ENCODE assay signal across 9 cellular contexts in the genomic region with DNA sequence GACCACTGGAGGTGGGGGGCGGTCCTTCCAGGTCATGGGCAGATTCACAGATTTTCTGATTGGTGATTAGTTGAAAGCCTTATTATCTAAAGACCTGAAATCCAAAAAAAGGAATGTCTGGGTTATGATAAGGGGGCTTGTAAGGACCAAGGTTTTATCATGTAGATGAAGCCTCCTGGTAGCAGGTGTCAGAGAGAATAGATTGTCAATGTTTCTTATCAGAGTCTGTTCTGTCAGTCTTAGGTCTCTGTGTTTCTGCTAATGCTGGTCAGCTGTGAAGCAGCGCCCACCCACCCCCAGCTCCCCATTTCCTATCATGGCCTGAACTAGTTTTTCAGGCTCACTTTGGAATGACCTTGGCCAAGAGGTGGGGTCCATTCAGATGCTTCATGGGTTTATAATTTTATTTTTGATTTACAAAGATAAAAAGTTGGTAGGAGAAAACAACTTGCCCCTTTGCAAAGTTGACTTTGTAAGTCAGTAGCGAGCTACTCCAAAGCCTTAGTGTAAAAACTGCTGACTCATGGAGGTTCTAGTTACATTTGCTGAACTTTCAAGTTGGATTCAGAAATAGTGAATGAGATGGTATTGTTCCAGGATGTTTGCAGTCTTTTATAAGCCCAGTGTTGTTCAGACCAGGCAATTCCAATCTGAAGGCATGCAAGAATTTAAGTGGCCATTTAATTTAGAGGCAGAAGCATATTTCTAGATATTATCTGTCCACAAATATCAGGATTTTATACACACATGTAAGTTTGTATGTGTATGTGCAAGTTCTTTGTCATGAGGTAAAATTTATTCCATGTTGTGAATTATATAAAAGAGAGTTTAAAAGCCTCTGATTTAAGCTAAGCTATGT. TPM values are rescaled to one million over a fixed set of nuclear protein-coding genes. Genes with fewer than 3 reads are reported as not detected.
DNase-seq lines count a peak whose midpoint lies in the region; ATAC-seq and TF ChIP-seq lines count a peak whose summit lies in the region.
"Had no signal": no experiment of that assay in that cellular context is flagged by ENCODE, and none has a peak within 500 bp of the region (broad histone marks: within the 10 kb centered on the region; RNA-seq: fewer than 3 reads in every experiment).

No MANE protein-coding gene starts in this region.

- peak overlapping the region; percentile 58 for H3K27ac Mint-ChIP-seq in activated CD4-positive, alpha-beta memory T cell treated with anti-CD3 and anti-CD28 coated beads for 36 hours
- H3K27ac Mint-ChIP-seq in activated CD4-positive, alpha-beta memory T cell treated with anti-CD3 and anti-CD28 coated beads, Interleukin-2, amount 10 ng/mL, durations not matched to agents 7 days and 5 days, result no peak overlapping the region
- H3K27ac Mint-ChIP-seq in WTC11, result peak overlapping the region; percentile 57

- peaks cover 30% of the 10 kb centered on the region for H4K20me1 ChIP-seq in hepatocyte (ENCODE audit: insufficient read depth, poor library complexity, severe bottlenecking)

- peaks cover 78% of the 10 kb centered on the region for H3K4me1 Mint-ChIP-seq in activated CD4-positive, alpha-beta memory T cell treated with anti-CD3 and anti-CD28 coated beads for 36 hours (ENCODE audit: low read depth)
- peaks cover 68% of the 10 kb centered on the region for H3K4me1 Mint-ChIP-seq in activated CD4-positive, alpha-beta memory T cell treated with anti-CD3 and anti-CD28 coated beads, Interleukin-2, amount 10 ng/mL, durations not matched to agents 7 days and 5 days
- H3K4me1 Mint-ChIP-seq in WTC11, result peaks cover 28% of the 10 kb centered on the region

- ATAC-seq in WTC11, result peak; percentile 36; the same call in 1 of the 2 replicates
- no peak for ATAC-seq in activated CD4-positive, CD25-positive, alpha-beta regulatory T cell treated with anti-CD3 and anti-CD28 coated beads, Interleukin-2, amount 50 U/mL, for 24 hours

- no peak for DNase-seq in activated CD4-positive, alpha-beta memory T cell treated with anti-CD3 and anti-CD28 coated beads for 36 hours
- no peak for DNase-seq in activated CD4-positive, alpha-beta memory T cell treated with anti-CD3 and anti-CD28 coated beads, Interleukin-2, amount 10 ng/mL, durations not matched to agents 7 days and 5 days
- DNase-seq in WTC11 (ENCODE audit: low spot score) (no peak), hepatocyte (ENCODE audit: low spot score) (peak; percentile 52), stromal cell of bone marrow (ENCODE audit: low read depth) (peak; percentile 57), NCI-H146 treated with DMSO at 0.1 percent for 48 hours (lab: John Stamatoyannopoulos, UW; ENCODE audit: unreplicated experiment) (no peak), H7 (no peak)
- DNase-seq: kidney had no signal

- 75% methylated on average over 3 of the region's 3 CpGs for WGBS in hepatocyte (ENCODE audit: low lambda C conversion rate, missing lambda C conversion rate)

- no peaks in the 10 kb centered on the region for H3K9me3 ChIP-seq in hepatocyte (ENCODE audit: low read depth)

- CTCF ChIA-PET in activated CD4-positive, alpha-beta memory T cell treated with anti-CD3 and anti-CD28 coated beads for 36 hours (lab: Charles Lee), result interaction anchor here (0.6 to 13.2 kb wide), 8 partner anchors 15 to 1922 kb away, joined by 3 to 399 read pairs (median 4); a partner anchor contains a TSS
- CTCF ChIA-PET in activated CD4-positive, alpha-beta memory T cell treated with anti-CD3 and anti-CD28 coated beads, Interleukin-2, amount 10 ng/mL, durations not matched to agents 7 days and 5 days (lab: Charles Lee), result interaction anchor here (1.4 to 8.3 kb wide), 2 partner anchors 21 to 52 kb away, joined by 7 to 198 read pairs; a partner anchor contains a TSS
- CTCF ChIA-PET in WTC11 (lab: Charles Lee), result interaction anchor here (9.1 kb wide), 1 partner anchor 52 kb away, joined by 100 read pairs; no protein-coding TSS in a partner anchor

- H3K9me2 ChIP-seq in hepatocyte (replicated peaks; ENCODE audit: insufficient read depth), result no peaks in the 10 kb centered on the region

- H3K27me3 Mint-ChIP-seq in activated CD4-positive, alpha-beta memory T cell treated with anti-CD3 and anti-CD28 coated beads for 36 hours, result no peaks in the 10 kb centered on the region
- H3K27me3 Mint-ChIP-seq in activated CD4-positive, alpha-beta memory T cell treated with anti-CD3 and anti-CD28 coated beads, Interleukin-2, amount 10 ng/mL, durations not matched to agents 7 days and 5 days, result no peaks in the 10 kb centered on the region
- H3K27me3 Mint-ChIP-seq in WTC11 (ENCODE audit: low read depth), result no peaks in the 10 kb centered on the region

- H3K4me2 ChIP-seq in hepatocyte, result no peak overlapping the region

- peaks cover 2% of the 10 kb centered on the region for H3K36me3 Mint-ChIP-seq in activated CD4-positive, alpha-beta memory T cell treated with anti-CD3 and anti-CD28 coated beads for 36 hours
- H3K36me3 Mint-ChIP-seq in activated CD4-positive, alpha-beta memory T cell treated with anti-CD3 and anti-CD28 coated beads, Interleukin-2, amount 10 ng/mL, durations not matched to agents 7 days and 5 days (ENCODE audit: low read depth), result peaks cover 19% of the 10 kb centered on the region
- H3K36me3 Mint-ChIP-seq in WTC11, result no peaks in the 10 kb centered on the region

- H3K9me3 Mint-ChIP-seq in activated CD4-positive, alpha-beta memory T cell treated with anti-CD3 and anti-CD28 coated beads for 36 hours, result no peaks in the 10 kb centered on the region
- no peaks in the 10 kb centered on the region for H3K9me3 Mint-ChIP-seq in activated CD4-positive, alpha-beta memory T cell treated with anti-CD3 and anti-CD28 coated beads, Interleukin-2, amount 10 ng/mL, durations not matched to agents 7 days and 5 days
- H3K9me3 Mint-ChIP-seq in WTC11, result no peaks in the 10 kb centered on the region

- no peak for TF ChIP-seq CTCF in WTC11 (IDR thresholded peaks at IDR 0.05)
- TF ChIP-seq CTCF in hepatocyte (IDR thresholded peaks at IDR 0.05; ENCODE audit: poor library complexity), result no peak

- H3K27me3 ChIP-seq in hepatocyte (no peaks in the 10 kb centered on the region), H7 (ENCODE audit: control insufficient read depth, insufficient read depth, low read length) (no peaks in the 10 kb centered on the region)

- POLR2A ChIA-PET in activated CD4-positive, alpha-beta memory T cell treated with anti-CD3 and anti-CD28 coated beads for 36 hours (lab: Charles Lee), result interaction anchor here (4.4 kb wide), 1 partner anchor 21 kb away, joined by 18 read pairs; a partner anchor contains a TSS
- POLR2A ChIA-PET in activated CD4-positive, alpha-beta memory T cell treated with anti-CD3 and anti-CD28 coated beads, Interleukin-2, amount 10 ng/mL, durations not matched to agents 7 days and 5 days (lab: Charles Lee), result interaction anchor here (1.0 to 6.4 kb wide), 3 partner anchors 16 to 21 kb away, joined by 3 to 58 read pairs (median 4); a partner anchor contains a TSS
- POLR2A ChIA-PET in WTC11 (lab: Charles Lee), result no interaction called here

- H3K36me3 ChIP-seq in hepatocyte (replicated peaks; ENCODE audit: insufficient read depth, low read depth) (no peaks in the 10 kb centered on the region), H7 (replicated peaks; ENCODE audit: control insufficient read depth, insufficient read depth, low read length) (no peaks in the 10 kb centered on the region)

- intact Hi-C loops in activated CD4-positive, alpha-beta memory T cell treated with anti-CD3 and anti-CD28 coated beads for 36 hours (cut with micrococcal nuclease), result loop anchor here (1.0 kb wide), 2 partner anchors 12 to 20 kb away; no protein-coding TSS in a partner anchor

- no peak overlapping the region for H3K4me3 Mint-ChIP-seq in activated CD4-positive, alpha-beta memory T cell treated with anti-CD3 and anti-CD28 coated beads for 36 hours
- H3K4me3 Mint-ChIP-seq in activated CD4-positive, alpha-beta memory T cell treated with anti-CD3 and anti-CD28 coated beads, Interleukin-2, amount 10 ng/mL, durations not matched to agents 7 days and 5 days, result no peak overlapping the region
- no peak overlapping the region for H3K4me3 Mint-ChIP-seq in WTC11

- peaks cover 90% of the 10 kb centered on the region for H3K79me2 ChIP-seq in hepatocyte

- no peak overlapping the region for H3K27ac ChIP-seq in hepatocyte

- H3K4me3 ChIP-seq in hepatocyte (no peak overlapping the region), H7 (ENCODE audit: insufficient read depth, low read depth, low read length) (no peak overlapping the region)

- peaks cover 20% of the 10 kb centered on the region for H3K4me1 ChIP-seq in hepatocyte (ENCODE audit: insufficient read depth)

- H2AFZ ChIP-seq in hepatocyte, result no peak overlapping the region

TF ChIP-seq in WTC11, 78 proteins besides CTCF, POLR2A, EP300 and RAD21:
- no peak for TF ChIP-seq FOXK1 (CRISPR knock-in tag; IDR thresholded peaks at IDR 0.05)
- TF ChIP-seq, protein P1, sequence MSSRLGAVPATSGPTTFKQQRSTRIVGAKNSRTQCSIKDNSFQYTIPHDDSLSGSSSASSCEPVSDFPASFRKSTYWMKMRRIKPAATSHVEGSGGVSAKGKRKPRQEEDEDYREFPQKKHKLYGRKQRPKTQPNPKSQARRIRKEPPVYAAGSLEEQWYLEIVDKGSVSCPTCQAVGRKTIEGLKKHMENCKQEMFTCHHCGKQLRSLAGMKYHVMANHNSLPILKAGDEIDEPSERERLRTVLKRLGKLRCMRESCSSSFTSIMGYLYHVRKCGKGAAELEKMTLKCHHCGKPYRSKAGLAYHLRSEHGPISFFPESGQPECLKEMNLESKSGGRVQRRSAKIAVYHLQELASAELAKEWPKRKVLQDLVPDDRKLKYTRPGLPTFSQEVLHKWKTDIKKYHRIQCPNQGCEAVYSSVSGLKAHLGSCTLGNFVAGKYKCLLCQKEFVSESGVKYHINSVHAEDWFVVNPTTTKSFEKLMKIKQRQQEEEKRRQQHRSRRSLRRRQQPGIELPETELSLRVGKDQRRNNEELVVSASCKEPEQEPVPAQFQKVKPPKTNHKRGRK (CRISPR knock-in tag; IDR thresholded peaks at IDR 0.05; ENCODE audit: borderline replicate concordance), result no peak
- no peak for TF ChIP-seq HMGA2 (CRISPR knock-in tag; IDR thresholded peaks at IDR 0.05)
- no peak for TF ChIP-seq ZNF671 (CRISPR knock-in tag; IDR thresholded peaks at IDR 0.05)
- TF ChIP-seq RORB (CRISPR knock-in tag; IDR thresholded peaks at IDR 0.05), result no peak
- TF ChIP-seq CREM (CRISPR knock-in tag; IDR thresholded peaks at IDR 0.05), result no peak

RNA-seq across cellular contexts. Expression of a gene that starts 21.4 kb away (rescaled TPM):
- total RNA-seq in activated CD4-positive, alpha-beta memory T cell treated with anti-CD3 and anti-CD28 coated beads for 36 hours, result 10 to 100 TPM; 81.8 to 90.6 TPM
- 100 to 1,000 TPM; 134 to 140 TPM for total RNA-seq in activated CD4-positive, alpha-beta memory T cell treated with anti-CD3 and anti-CD28 coated beads, Interleukin-2, amount 10 ng/mL, durations not matched to agents 7 days and 5 days
- total RNA-seq in WTC11 (2021) (48.5 to 49.9 TPM (median 49.5 TPM) in 3 replicates), hepatocyte (122 and 129 TPM in 2 replicates)
- 75.2 and 83.2 TPM in 2 replicates for polyA plus RNA-seq in hepatocyte
- total RNA-seq in H7 (2014; rRNA removed; shearing (Covaris generic)), result 72.5 and 87.3 TPM in 2 replicates

Comparison
In these comparisons a context has a peak if more than half of its experiments do, and no peak if none do; other contexts are left out.
1. DNase-seq: peak in hepatocyte (single experiment) and stromal cell of bone marrow (single experiment); none in activated CD4-positive, alpha-beta memory T cell treated with anti-CD3 and anti-CD28 coated beads for 36 hours (single experiment), activated CD4-positive, alpha-beta memory T cell treated with anti-CD3 and anti-CD28 coated beads, Interleukin-2, amount 10 ng/mL, durations not matched to agents 7 days and 5 days (single experiment), WTC11 (single experiment), NCI-H146 treated with DMSO at 0.1 percent for 48 hours (single experiment) and H7 (single experiment).